Comparison of ENCODE assay signal across 1 cellular context in genomic region chr5:110726249-110727024, GRCh38.
TF ChIP-seq lines count a peak whose summit lies in the region.

TSS of gene TMEM232 (minus strand) at chr5:110726671. CDS start at chr5:110667352, 59,319 bp downstream.

TF ChIP-seq in K562, 482 proteins besides CTCF, POLR2A, EP300 and RAD21 (continued from another document and continues in another):
- TF ChIP-seq REST (CRISPR knock-in tag; IDR thresholded peaks at IDR 0.05; ENCODE audit: low read depth) (no peak), CEBPZ (IDR thresholded peaks at IDR 0.05; ENCODE audit: borderline replicate concordance, low read depth, low read length) (no peak), ETS2 (tag; IDR thresholded peaks at IDR 0.05; ENCODE audit: borderline replicate concordance, poor library complexity, severe bottlenecking) (no peak), ZNF23 (CRISPR knock-in tag; IDR thresholded peaks at IDR 0.05) (no peak), CHD2 (IDR thresholded peaks at IDR 0.05; ENCODE audit: low read depth, low read length) (no peak), MYBL2 (IDR thresholded peaks at IDR 0.05; ENCODE audit: low read depth) (no peak), MYBL2 (CRISPR knock-in tag; IDR thresholded peaks at IDR 0.05; ENCODE audit: borderline replicate concordance) (no peak), RNF219 (CRISPR knock-in tag; IDR thresholded peaks at IDR 0.05) (no peak), CHD7 (IDR thresholded peaks at IDR 0.05; ENCODE audit: low read depth, low read length) (no peak), ZNF707 (CRISPR knock-in tag; conservative IDR thresholded peaks at IDR 0.05) (no peak), KLF10 (CRISPR knock-in tag; IDR thresholded peaks at IDR 0.05) (no peak), CREB3L1 (IDR thresholded peaks at IDR 0.05; ENCODE audit: borderline replicate concordance, low read depth) (no peak), SETDB1 (IDR thresholded peaks at IDR 0.05; ENCODE audit: low read length) (no peak), NFYB (IDR thresholded peaks at IDR 0.05; ENCODE audit: extremely low read depth, insufficient read length) (peak; percentile 68), IRF1 (CRISPR knock-in tag; IDR thresholded peaks at IDR 0.05; ENCODE audit: borderline replicate concordance) (no peak), ZNF584 (CRISPR knock-in tag; IDR thresholded peaks at IDR 0.05; ENCODE audit: low read depth) (no peak), ZNF184 (CRISPR knock-in tag; IDR thresholded peaks at IDR 0.05) (no peak), MLLT1 (IDR thresholded peaks at IDR 0.05) (no peak), HIVEP1 (CRISPR knock-in tag; IDR thresholded peaks at IDR 0.05) (no peak), ZC3H11A (IDR thresholded peaks at IDR 0.05; ENCODE audit: low read depth, low read length) (no peak), BRCA1 (IDR thresholded peaks at IDR 0.05) (no peak), BRCA1 (CRISPR knock-in tag; IDR thresholded peaks at IDR 0.05) (no peak), CHD4 (IDR thresholded peaks at IDR 0.05; ENCODE audit: insufficient read depth, insufficient replicate concordance, low read depth, low read length, poor library complexity, severe bottlenecking) (no peak), TCFL5 (CRISPR knock-in tag; conservative IDR thresholded peaks at IDR 0.05) (no peak), ZNF408 (CRISPR knock-in tag; IDR thresholded peaks at IDR 0.05; ENCODE audit: low read depth) (no peak), ZNF79 (CRISPR knock-in tag; IDR thresholded peaks at IDR 0.05; ENCODE audit: low read depth) (no peak), TFAP4 (CRISPR knock-in tag; IDR thresholded peaks at IDR 0.05; ENCODE audit: borderline replicate concordance) (0 out of 2 replicates have a peak, but pooled peaks have one; percentile 24), MEF2D (tag; conservative IDR thresholded peaks at IDR 0.05; ENCODE audit: low read depth) (no peak), RAD51 (IDR thresholded peaks at IDR 0.05; ENCODE audit: borderline replicate concordance, low read depth) (peak; percentile 86), RFX5 (IDR thresholded peaks at IDR 0.05; ENCODE audit: low read depth, low read length) (no peak)
